30 cellular contexts compared by ENCODE assay signal in the genomic region with DNA sequence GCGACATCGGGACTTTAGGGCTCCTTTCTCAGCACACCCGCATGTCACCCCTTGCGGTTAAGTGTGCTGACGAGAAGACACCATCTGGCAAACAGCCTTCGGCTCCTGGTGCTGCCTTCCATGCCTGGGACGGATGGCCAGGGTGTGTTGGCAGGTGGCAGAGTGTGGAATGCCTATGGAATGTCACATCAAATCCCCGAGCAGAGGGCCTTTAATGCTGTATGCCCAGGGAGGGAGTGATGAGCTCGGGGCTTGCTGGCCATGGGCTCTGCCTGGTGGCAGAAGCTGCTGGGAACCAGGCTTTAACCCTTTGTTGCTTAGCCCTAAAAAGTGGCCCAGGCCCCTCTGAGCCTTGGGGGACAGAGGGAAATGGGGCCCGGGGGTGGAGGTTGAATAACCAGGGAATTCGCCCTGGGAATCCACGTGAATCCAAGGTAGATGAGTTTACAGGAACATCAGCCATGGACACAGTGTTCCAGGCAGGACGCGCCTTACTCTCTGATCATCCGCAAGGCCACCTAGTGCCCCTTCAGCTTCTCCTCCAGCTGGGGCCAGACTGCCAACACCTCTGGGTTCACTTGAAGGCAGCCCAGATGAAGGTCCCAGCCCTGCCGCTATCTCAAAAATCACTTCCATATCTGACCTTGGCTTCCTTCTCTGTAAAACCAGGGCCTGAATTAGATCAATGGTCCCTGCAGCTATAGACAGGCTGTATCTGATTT. TPM values are rescaled to one million over a fixed set of nuclear protein-coding genes. Genes with fewer than 3 reads are reported as not detected.
DNase-seq lines count a peak whose midpoint lies in the region; ATAC-seq and TF ChIP-seq lines count a peak whose summit lies in the region.
"Had no signal": no experiment of that assay in that cellular context is flagged by ENCODE, and none has a peak within 500 bp of the region (broad histone marks: within the 10 kb centered on the region; RNA-seq: fewer than 3 reads in every experiment).

No MANE protein-coding gene starts in this region.

- peaks cover 9% of the 10 kb centered on the region for H3K4me1 Mint-ChIP-seq in activated naive CD8-positive, alpha-beta T cell (ENCODE audit: low read depth)
- peaks cover 17% of the 10 kb centered on the region for H3K4me1 Mint-ChIP-seq in activated naive CD8-positive, alpha-beta T cell treated with anti-CD3 and anti-CD28 coated beads for 36 hours
- H3K4me1 Mint-ChIP-seq in activated naive CD4-positive, alpha-beta T cell treated with anti-CD3 and anti-CD28 coated beads, Interleukin-2, amount 10 ng/mL, durations not matched to agents 7 days and 5 days, result peaks cover 12% of the 10 kb centered on the region

- no peaks in the 10 kb centered on the region for H3K79me2 ChIP-seq in Karpas-422 (ENCODE audit: low read length)
- H3K79me2 ChIP-seq: hepatocyte had no signal

- H3K27me3 ChIP-seq in esophagus muscularis mucosa (peaks cover 0 to under 1% (median 0%) of the 10 kb centered on the region in 4 donors), muscle layer of colon (ENCODE audit: control insufficient read depth in 1 of 2, insufficient read depth in 2 of 2, low read length in 2 of 2) (no peaks in the 10 kb centered on the region), Karpas-422 (ENCODE audit: low read length) (no peaks in the 10 kb centered on the region)
- H3K27me3 ChIP-seq: hepatocyte, SJSA1, transverse colon had no signal

- ATAC-seq in GM21737 (IDR thresholded peaks at IDR 0.05; ENCODE audit: unreplicated experiment), result no peak
- ATAC-seq: GM12878; mucosa of descending colon; stimulated activated naive CD8-positive, alpha-beta T cell treated with anti-CD3 and anti-CD28 coated beads, Interleukin-15, amount 100 ng/mL, for 72 hours had no signal

- H3K27ac ChIP-seq in esophagus muscularis mucosa (replicated peaks in 1 of 4) (peak overlapping the region; percentile 80 to 94 (median 88)), muscle layer of colon (ENCODE audit: low read depth, low read length) (peak overlapping the region; percentile 35), Karpas-422 (ENCODE audit: low read length) (no peak overlapping the region)
- H3K27ac ChIP-seq: KMS-11, neutrophil, SJSA1 had no signal

- H3K9me3 ChIP-seq in esophagus muscularis mucosa, result no peaks in the 10 kb centered on the region
- no peaks in the 10 kb centered on the region for H3K9me3 ChIP-seq in muscle layer of colon (ENCODE audit: low read length)
- no peaks in the 10 kb centered on the region for H3K9me3 ChIP-seq in Karpas-422 (ENCODE audit: low read length)
- H3K9me3 ChIP-seq: mucosa of descending colon, neutrophil, SJSA1, transverse colon had no signal

- peaks cover 10% of the 10 kb centered on the region; the same call in 1 of the 2 replicates for H4K20me1 ChIP-seq in Karpas-422 (ENCODE audit: insufficient read depth, low read depth, low read length)

- no peak overlapping the region for H3K4me3 Mint-ChIP-seq in activated naive CD8-positive, alpha-beta T cell
- no peak overlapping the region for H3K4me3 Mint-ChIP-seq in activated naive CD8-positive, alpha-beta T cell treated with anti-CD3 and anti-CD28 coated beads for 36 hours
- H3K4me3 Mint-ChIP-seq in activated naive CD4-positive, alpha-beta T cell treated with anti-CD3 and anti-CD28 coated beads, Interleukin-2, amount 10 ng/mL, durations not matched to agents 7 days and 5 days, result no peak overlapping the region
- H3K4me3 Mint-ChIP-seq: immature natural killer cell; stimulated activated naive CD8-positive, alpha-beta T cell treated with anti-CD3 and anti-CD28 coated beads, Interleukin-15, amount 100 ng/mL, for 72 hours had no signal

- TF ChIP-seq POLR2A in esophagus muscularis mucosa (IDR thresholded peaks at IDR 0.05; ENCODE audit: low read depth), result no peak

- H3K9me2 ChIP-seq in Karpas-422 (replicated peaks; ENCODE audit: insufficient read depth, low read length), result no peaks in the 10 kb centered on the region

- H3K36me3 Mint-ChIP-seq in activated naive CD8-positive, alpha-beta T cell, result no peaks in the 10 kb centered on the region
- H3K36me3 Mint-ChIP-seq in activated naive CD8-positive, alpha-beta T cell treated with anti-CD3 and anti-CD28 coated beads for 36 hours, result peaks cover 18% of the 10 kb centered on the region
- H3K36me3 Mint-ChIP-seq in activated naive CD4-positive, alpha-beta T cell treated with anti-CD3 and anti-CD28 coated beads, Interleukin-2, amount 10 ng/mL, durations not matched to agents 7 days and 5 days, result peaks cover 28% of the 10 kb centered on the region

- intact Hi-C loops in esophagus muscularis mucosa (cut with DNase I), result no loop called here

- H3K27me3 Mint-ChIP-seq in activated naive CD8-positive, alpha-beta T cell, result no peaks in the 10 kb centered on the region
- no peaks in the 10 kb centered on the region for H3K27me3 Mint-ChIP-seq in activated naive CD8-positive, alpha-beta T cell treated with anti-CD3 and anti-CD28 coated beads for 36 hours
- no peaks in the 10 kb centered on the region for H3K27me3 Mint-ChIP-seq in activated naive CD4-positive, alpha-beta T cell treated with anti-CD3 and anti-CD28 coated beads, Interleukin-2, amount 10 ng/mL, durations not matched to agents 7 days and 5 days
- H3K27me3 Mint-ChIP-seq: stimulated activated naive CD8-positive, alpha-beta T cell treated with anti-CD3 and anti-CD28 coated beads, Interleukin-15, amount 100 ng/mL, for 72 hours had no signal

- TF ChIP-seq CTCF in esophagus muscularis mucosa (IDR thresholded peaks at IDR 0.05), result no peak

- peaks cover 37 to 74% (median 66%) of the 10 kb centered on the region in 4 donors for H3K4me1 ChIP-seq in esophagus muscularis mucosa
- H3K4me1 ChIP-seq in muscle layer of colon (ENCODE audit: insufficient read depth, low read length), result peaks cover 26% of the 10 kb centered on the region
- H3K4me1 ChIP-seq in Karpas-422 (ENCODE audit: low read length), result no peaks in the 10 kb centered on the region

- 77% methylated on average over 12 of the region's 16 CpGs for WGBS in esophagus muscularis mucosa

- no peak for TF ChIP-seq EP300 in esophagus muscularis mucosa (IDR thresholded peaks at IDR 0.05)

- H3K9ac ChIP-seq in muscle layer of colon (ENCODE audit: low read length) (no peak overlapping the region), Karpas-422 (ENCODE audit: low read length) (no peak overlapping the region)
- H3K9ac ChIP-seq: KMS-11 had no signal

- H3K4me3 ChIP-seq in esophagus muscularis mucosa, result no peak overlapping the region
- no peak overlapping the region for H3K4me3 ChIP-seq in muscle layer of colon (ENCODE audit: low read depth in 1 of 2, low read length in 2 of 2)
- H3K4me3 ChIP-seq in Karpas-422 (ENCODE audit: low read length), result no peak overlapping the region
- H3K4me3 ChIP-seq: GM12878, hepatocyte, mucosa of descending colon, SJSA1, transverse colon had no signal

- no peak overlapping the region for H3K4me2 ChIP-seq in Karpas-422 (ENCODE audit: low read depth, low read length, poor library complexity, severe bottlenecking)
- H3K4me2 ChIP-seq: hepatocyte, KMS-11 had no signal

- DNase-seq in activated naive CD8-positive, alpha-beta T cell treated with anti-CD3 and anti-CD28 coated beads for 36 hours, result no peak
- DNase-seq in esophagus muscularis mucosa (ENCODE audit: extremely low spot score) (no peak), Karpas-422 (no peak), NCI-H2107 (lab: John Stamatoyannopoulos, UW) (no peak)
- no peak for DNase-seq in activated naive CD4-positive, alpha-beta T cell treated with anti-CD3 and anti-CD28 coated beads, Interleukin-2, amount 10 ng/mL, durations not matched to agents 7 days and 5 days
- DNase-seq: activated CD4-positive, alpha-beta T cell treated with anti-CD3 and anti-CD28 coated beads, Interleukin-2, amount 50 U/mL, for 48 hours; activated gamma-delta T cell treated with Interleukin-2 at 50 U/mL for 16 hours; amniotic stem cell; central memory CD4-positive, alpha-beta T cell; DND-41; immature natural killer cell; MV-4-11; NCI-H187 treated with DMSO at 0.1 percent for 48 hours; NCI-H345; stimulated activated naive CD8-positive, alpha-beta T cell treated with anti-CD3 and anti-CD28 coated beads, Interleukin-15, amount 100 ng/mL, for 72 hours; transverse colon had no signal

- H3K27ac Mint-ChIP-seq in activated naive CD8-positive, alpha-beta T cell, result peak overlapping the region; percentile 4
- no peak overlapping the region for H3K27ac Mint-ChIP-seq in activated naive CD8-positive, alpha-beta T cell treated with anti-CD3 and anti-CD28 coated beads for 36 hours
- H3K27ac Mint-ChIP-seq in activated naive CD4-positive, alpha-beta T cell treated with anti-CD3 and anti-CD28 coated beads, Interleukin-2, amount 10 ng/mL, durations not matched to agents 7 days and 5 days, result no peak overlapping the region

- H2AFZ ChIP-seq in Karpas-422 (ENCODE audit: low read length), result no peak overlapping the region
- H2AFZ ChIP-seq: hepatocyte had no signal

- H3K9me3 Mint-ChIP-seq in activated naive CD8-positive, alpha-beta T cell (ENCODE audit: low read depth), result no peaks in the 10 kb centered on the region
- H3K9me3 Mint-ChIP-seq in activated naive CD8-positive, alpha-beta T cell treated with anti-CD3 and anti-CD28 coated beads for 36 hours, result no peaks in the 10 kb centered on the region
- H3K9me3 Mint-ChIP-seq in activated naive CD4-positive, alpha-beta T cell treated with anti-CD3 and anti-CD28 coated beads, Interleukin-2, amount 10 ng/mL, durations not matched to agents 7 days and 5 days, result no peaks in the 10 kb centered on the region
- H3K9me3 Mint-ChIP-seq: immature natural killer cell; stimulated activated naive CD8-positive, alpha-beta T cell treated with anti-CD3 and anti-CD28 coated beads, Interleukin-15, amount 100 ng/mL, for 72 hours had no signal

- CTCF ChIA-PET in activated naive CD4-positive, alpha-beta T cell treated with anti-CD3 and anti-CD28 coated beads, Interleukin-2, amount 10 ng/mL, durations not matched to agents 7 days and 5 days (lab: Charles Lee), result interaction anchor here (8.0 kb wide), 1 partner anchor 54 kb away, joined by 186 read pairs; the partner anchor contains the start of gene CCDC197

- H3K36me3 ChIP-seq in esophagus muscularis mucosa, result peaks cover 12 to 61% (median 38%) of the 10 kb centered on the region in 4 donors
- H3K36me3 ChIP-seq in muscle layer of colon (ENCODE audit: insufficient read depth, low read length), result peaks cover 80% of the 10 kb centered on the region
- H3K36me3 ChIP-seq in Karpas-422 (ENCODE audit: insufficient read depth, low read length), result no peaks in the 10 kb centered on the region
- H3K36me3 ChIP-seq: neutrophil, transverse colon had no signal

RNA-seq across cellular contexts. Expression of gene FAM181A, which starts 17.4 kb away (rescaled TPM):
- not detected for total RNA-seq in activated naive CD8-positive, alpha-beta T cell treated with anti-CD3 and anti-CD28 coated beads for 36 hours
- not detected for total RNA-seq in esophagus muscularis mucosa
- not detected in 2 replicates for total RNA-seq in Karpas-422 (2014; rRNA removed; shearing (Covaris generic); ENCODE audit: low replicate concordance)
- total RNA-seq: A673, dermis microvascular lymphatic vessel endothelial cell, endothelial cell of umbilical vein, GM12878, hepatocyte, HT-29, lower leg skin, mucosa of descending colon, SJSA1, transverse colon had no signal

RNA-seq across cellular contexts. Expression of gene ASB2, which starts 31.9 kb away (rescaled TPM):
- 10 to 100 TPM; 26.4 to 29.1 TPM for total RNA-seq in activated naive CD8-positive, alpha-beta T cell treated with anti-CD3 and anti-CD28 coated beads for 36 hours
- total RNA-seq in esophagus muscularis mucosa, result 100 to 1,000 TPM in 3 of 4 donors, 10 to 100 TPM in 1; 53.5 to 164 (median 105) TPM
- total RNA-seq in Karpas-422 (2014; rRNA removed; shearing (Covaris generic); ENCODE audit: low replicate concordance), result 0.69 and 2.3 TPM in 2 replicates
- total RNA-seq: A673, dermis microvascular lymphatic vessel endothelial cell, endothelial cell of umbilical vein had no signal

RNA-seq across cellular contexts. Expression of gene CCDC197, which starts 52.6 kb away (rescaled TPM):
- total RNA-seq in activated naive CD8-positive, alpha-beta T cell treated with anti-CD3 and anti-CD28 coated beads for 36 hours, result not detected
- not detected for total RNA-seq in esophagus muscularis mucosa
- not detected in 2 replicates for total RNA-seq in Karpas-422 (2014; rRNA removed; shearing (Covaris generic); ENCODE audit: low replicate concordance)
- total RNA-seq: A673, dermis microvascular lymphatic vessel endothelial cell, endothelial cell of umbilical vein, GM12878, hepatocyte, HT-29, lower leg skin, mucosa of descending colon, SJSA1, transverse colon had no signal
